ENCODE assay signal across 10 cellular contexts in genomic region chr17:31582151-31582907, GRCh38.
A peak's percentile ranks its signal among the peaks of the same experiment; 100 is the strongest.
DNase-seq lines count a peak whose midpoint lies in the region; ATAC-seq and TF ChIP-seq lines count a peak whose summit lies in the region.
"Had no signal": no experiment of that assay in that cellular context is flagged by ENCODE, and none has a peak within 500 bp of the region (broad histone marks: within the 10 kb centered on the region; RNA-seq: fewer than 3 reads in every experiment).

No MANE protein-coding gene starts in this region.

- H3K27me3 ChIP-seq in body of pancreas (no peaks in the 10 kb centered on the region), mesenchymal stem cell (ENCODE audit: control insufficient read depth in 1 of 2, insufficient read depth in 1 of 2, low read length in 2 of 2) (no peaks in the 10 kb centered on the region), aorta (ENCODE audit: control insufficient read depth in 1 of 2, insufficient read depth in 2 of 2, low read length in 1 of 2) (no peaks in the 10 kb centered on the region)

- TF ChIP-seq POLR2A in body of pancreas (IDR thresholded peaks at IDR 0.05): peak in 1 of 3 donors; percentile 34

- H3K9me3 ChIP-seq in body of pancreas: no peaks in the 10 kb centered on the region
- no peaks in the 10 kb centered on the region for H3K9me3 ChIP-seq in mesenchymal stem cell (ENCODE audit: control insufficient read depth, low read length)
- no peaks in the 10 kb centered on the region for H3K9me3 ChIP-seq in aorta (ENCODE audit: control insufficient read depth, low read length)

- H3K4me2 ChIP-seq in mesenchymal stem cell (ENCODE audit: low read length, poor library complexity, severe bottlenecking): no peak overlapping the region

- H3K27me3 Mint-ChIP-seq in activated naive CD4-positive, alpha-beta T cell treated with anti-CD3 and anti-CD28 coated beads for 36 hours (ENCODE audit: low read depth): no peaks in the 10 kb centered on the region
- no peaks in the 10 kb centered on the region for H3K27me3 Mint-ChIP-seq in progenitor cell of endocrine pancreas
- H3K27me3 Mint-ChIP-seq: CD4-positive, alpha-beta T cell had no signal

- no peak overlapping the region for H2BK15ac ChIP-seq in mesenchymal stem cell (ENCODE audit: low read depth, poor library complexity, severe bottlenecking)

- 58 to 89% methylated on average over 8 of the region's 8 CpGs for WGBS in body of pancreas, 2 donors
- WGBS in mesenchymal stem cell: 89% methylated on average over 8 of the region's 8 CpGs
- 31 to 35% methylated on average over 8 of the region's 8 CpGs for WGBS in aorta, 2 donors

- H3K4me3 Mint-ChIP-seq in activated naive CD4-positive, alpha-beta T cell treated with anti-CD3 and anti-CD28 coated beads for 36 hours: no peak overlapping the region
- H3K4me3 Mint-ChIP-seq in progenitor cell of endocrine pancreas (ENCODE audit: low read depth): no peak overlapping the region
- H3K4me3 Mint-ChIP-seq: activated naive CD8-positive, alpha-beta T cell treated with anti-CD3 and anti-CD28 coated beads, Interleukin-2, amount 10 ng/mL, durations not matched to agents 7 days and 5 days; CD4-positive, alpha-beta T cell had no signal

- H3K79me1 ChIP-seq in mesenchymal stem cell (replicated peaks; ENCODE audit: low read length, poor library complexity, severe bottlenecking): peaks cover 18% of the 10 kb centered on the region

- no peak for ATAC-seq in activated naive CD4-positive, alpha-beta T cell treated with anti-CD3 and anti-CD28 coated beads, Interleukin-2, amount 50 U/mL, for 72 hours
- ATAC-seq in body of pancreas (peak; percentile 27), aorta (ENCODE audit: low FRiP score) (peak; percentile 75)

- H3K4me1 ChIP-seq in body of pancreas (peaks cover 26% of the 10 kb centered on the region), mesenchymal stem cell (ENCODE audit: control insufficient read depth, insufficient read depth, low read depth, low read length) (peaks cover 35% of the 10 kb centered on the region), aorta (ENCODE audit: control insufficient read depth in 1 of 2, insufficient read depth in 2 of 2, low read length in 2 of 2) (peaks cover 0 to 4% of the 10 kb centered on the region in 2 donors)

- H4K91ac ChIP-seq in mesenchymal stem cell (ENCODE audit: low read length): no peak overlapping the region

- CTCF ChIA-PET in activated naive CD4-positive, alpha-beta T cell treated with anti-CD3 and anti-CD28 coated beads for 36 hours (lab: Charles Lee): no interaction called here

- H2AFZ ChIP-seq in mesenchymal stem cell (ENCODE audit: low read depth, low read length): no peak overlapping the region

- peak overlapping the region; percentile 4 for H2AK5ac ChIP-seq in mesenchymal stem cell (ENCODE audit: low read length, severe bottlenecking)

- H3K4ac ChIP-seq in mesenchymal stem cell (ENCODE audit: low read depth in 1 of 2, low read length in 2 of 2): no peak overlapping the region

- intact Hi-C loops in activated naive CD4-positive, alpha-beta T cell treated with anti-CD3 and anti-CD28 coated beads for 36 hours (cut with micrococcal nuclease): no loop called here
- intact Hi-C loops in body of pancreas (cut with DNase I) (no loop called here), aorta (cut with DNase I) (loop anchor here in 1 of 2 donors (5.0 kb wide), 1 partner anchor 115 kb away; no protein-coding TSS in a partner anchor)

- no peak overlapping the region for H2BK12ac ChIP-seq in mesenchymal stem cell (ENCODE audit: low read length in 2 of 2)

- TF ChIP-seq CTCF in body of pancreas (IDR thresholded peaks at IDR 0.05) (no peak), progenitor cell of endocrine pancreas (IDR thresholded peaks at IDR 0.05; ENCODE audit: unreplicated experiment) (no peak)

- no peaks in the 10 kb centered on the region for H3K36me3 ChIP-seq in body of pancreas (replicated peaks in 1 of 2; ENCODE audit: insufficient read depth in 1 of 2, low read depth in 2 of 2)
- H3K36me3 ChIP-seq in mesenchymal stem cell (ENCODE audit: control insufficient read depth in 1 of 2, insufficient read depth in 2 of 2, low read depth in 1 of 2, low read length in 2 of 2): peaks cover 41 to 70% of the 10 kb centered on the region in 2 experiments
- H3K36me3 ChIP-seq in aorta (ENCODE audit: control insufficient read depth in 1 of 2, insufficient read depth in 2 of 2, low read length in 1 of 2): peaks cover 0 to 2% of the 10 kb centered on the region in 2 donors

- H4K8ac ChIP-seq in mesenchymal stem cell (ENCODE audit: low read length): peak overlapping the region; percentile 29

- H3K18ac ChIP-seq in mesenchymal stem cell (ENCODE audit: low read depth in 1 of 2, low read length in 2 of 2): peak overlapping the region; percentile 30 to 77

- no peaks in the 10 kb centered on the region for H3K36me3 Mint-ChIP-seq in activated naive CD4-positive, alpha-beta T cell treated with anti-CD3 and anti-CD28 coated beads for 36 hours (ENCODE audit: low read depth)
- no peaks in the 10 kb centered on the region for H3K36me3 Mint-ChIP-seq in activated naive CD4-positive, alpha-beta T cell treated with anti-CD3 and anti-CD28 coated beads, Interleukin-2, amount 50 U/mL, for 72 hours
- H3K36me3 Mint-ChIP-seq in progenitor cell of endocrine pancreas (ENCODE audit: insufficient read depth): peaks cover 3% of the 10 kb centered on the region
- H3K36me3 Mint-ChIP-seq: activated naive CD8-positive, alpha-beta T cell treated with anti-CD3 and anti-CD28 coated beads, Interleukin-2, amount 10 ng/mL, durations not matched to agents 7 days and 5 days had no signal

- H2BK5ac ChIP-seq in mesenchymal stem cell (ENCODE audit: low read depth, low read length, poor library complexity, severe bottlenecking): no peak overlapping the region

- no peak overlapping the region for H2BK120ac ChIP-seq in mesenchymal stem cell (ENCODE audit: low read depth, low read length)

- H3K14ac ChIP-seq in mesenchymal stem cell (ENCODE audit: low read length in 2 of 2): no peak overlapping the region

- H3K4me3 ChIP-seq in body of pancreas: no peak overlapping the region
- H3K4me3 ChIP-seq in mesenchymal stem cell (ENCODE audit: insufficient read depth in 1 of 2, low read depth in 1 of 2, low read length in 2 of 2): no peak overlapping the region
- H3K4me3 ChIP-seq in aorta (ENCODE audit: low read length in 2 of 2): no peak overlapping the region

- H3K9ac ChIP-seq in mesenchymal stem cell (ENCODE audit: low read length): peak overlapping the region; percentile 64

- H3K9me3 Mint-ChIP-seq in activated naive CD4-positive, alpha-beta T cell treated with anti-CD3 and anti-CD28 coated beads for 36 hours: no peaks in the 10 kb centered on the region
- no peaks in the 10 kb centered on the region for H3K9me3 Mint-ChIP-seq in activated naive CD4-positive, alpha-beta T cell treated with anti-CD3 and anti-CD28 coated beads, Interleukin-2, amount 50 U/mL, for 72 hours
- no peaks in the 10 kb centered on the region for H3K9me3 Mint-ChIP-seq in progenitor cell of endocrine pancreas (ENCODE audit: low read depth)
- H3K9me3 Mint-ChIP-seq: activated naive CD8-positive, alpha-beta T cell treated with anti-CD3 and anti-CD28 coated beads, Interleukin-2, amount 10 ng/mL, durations not matched to agents 7 days and 5 days; CD4-positive, alpha-beta T cell had no signal

- no peaks in the 10 kb centered on the region for H3K4me1 Mint-ChIP-seq in activated naive CD4-positive, alpha-beta T cell treated with anti-CD3 and anti-CD28 coated beads for 36 hours (ENCODE audit: low read depth)
- H3K4me1 Mint-ChIP-seq in progenitor cell of endocrine pancreas (ENCODE audit: low read depth): no peaks in the 10 kb centered on the region

- peak; percentile 17 for DNase-seq in activated naive CD4-positive, alpha-beta T cell treated with anti-CD3 and anti-CD28 coated beads for 36 hours
- DNase-seq in activated naive CD4-positive, alpha-beta T cell treated with anti-CD3 and anti-CD28 coated beads, Interleukin-2, amount 50 U/mL, for 72 hours (ENCODE audit: low spot score in 2 of 2): no peak
- peak in 3 of 4 donors; percentile 27 to 67 (median 43) for DNase-seq in body of pancreas
- DNase-seq in mesenchymal stem cell: peak; percentile 68
- DNase-seq in aorta: peak; percentile 88 to 92
- no peak for DNase-seq in NCI-H82 treated with DMSO at 0.1 percent for 48 hours (lab: John Stamatoyannopoulos, UW; ENCODE audit: unreplicated experiment)
- no peak for DNase-seq in progenitor cell of endocrine pancreas (ENCODE audit: low spot score, unreplicated experiment)
- no peak for DNase-seq in SIG-M5 (lab: John Stamatoyannopoulos, UW)
- DNase-seq: activated naive CD8-positive, alpha-beta T cell treated with anti-CD3 and anti-CD28 coated beads, Interleukin-2, amount 10 ng/mL, durations not matched to agents 7 days and 5 days; CD4-positive, alpha-beta T cell had no signal

- H3K27ac Mint-ChIP-seq in activated naive CD4-positive, alpha-beta T cell treated with anti-CD3 and anti-CD28 coated beads for 36 hours: no peak overlapping the region
- peak overlapping the region in 1 of 2 donors; percentile 22 for H3K27ac Mint-ChIP-seq in activated naive CD4-positive, alpha-beta T cell treated with anti-CD3 and anti-CD28 coated beads, Interleukin-2, amount 50 U/mL, for 72 hours
- H3K27ac Mint-ChIP-seq in progenitor cell of endocrine pancreas: no peak overlapping the region
- H3K27ac Mint-ChIP-seq: activated naive CD8-positive, alpha-beta T cell treated with anti-CD3 and anti-CD28 coated beads, Interleukin-2, amount 10 ng/mL, durations not matched to agents 7 days and 5 days; CD4-positive, alpha-beta T cell had no signal

- peak overlapping the region; percentile 44 to 86 (median 77) for H3K27ac ChIP-seq in body of pancreas
- peak overlapping the region; percentile 93 for H3K27ac ChIP-seq in mesenchymal stem cell (ENCODE audit: low read length, poor library complexity, severe bottlenecking)
- H3K27ac ChIP-seq in aorta (ENCODE audit: low read depth in 1 of 2, low read length in 2 of 2): peak overlapping the region; percentile 50 to 79

- no peak overlapping the region for H3K23ac ChIP-seq in mesenchymal stem cell (ENCODE audit: low read length in 2 of 2)

Comparison
In these comparisons a context has a peak if more than half of its experiments do, and no peak if none do; other contexts are left out.
1. DNase-seq: peak in activated naive CD4-positive, alpha-beta T cell treated with anti-CD3 and anti-CD28 coated beads for 36 hours (single experiment), body of pancreas (3 of 4), mesenchymal stem cell (single experiment) and aorta (2 of 2); none in activated naive CD4-positive, alpha-beta T cell treated with anti-CD3 and anti-CD28 coated beads, Interleukin-2, amount 50 U/mL, for 72 hours (0 of 2), NCI-H82 treated with DMSO at 0.1 percent for 48 hours (single experiment), progenitor cell of endocrine pancreas (single experiment) and SIG-M5 (single experiment).
2. ATAC-seq: peak in body of pancreas (single experiment) and aorta (single experiment); none in activated naive CD4-positive, alpha-beta T cell treated with anti-CD3 and anti-CD28 coated beads, Interleukin-2, amount 50 U/mL, for 72 hours (0 of 2).
3. Peak in every context shown above with its lines, with median percentiles within 50 percentile points of each other: H3K27ac ChIP-seq.